In the genomic region with DNA sequence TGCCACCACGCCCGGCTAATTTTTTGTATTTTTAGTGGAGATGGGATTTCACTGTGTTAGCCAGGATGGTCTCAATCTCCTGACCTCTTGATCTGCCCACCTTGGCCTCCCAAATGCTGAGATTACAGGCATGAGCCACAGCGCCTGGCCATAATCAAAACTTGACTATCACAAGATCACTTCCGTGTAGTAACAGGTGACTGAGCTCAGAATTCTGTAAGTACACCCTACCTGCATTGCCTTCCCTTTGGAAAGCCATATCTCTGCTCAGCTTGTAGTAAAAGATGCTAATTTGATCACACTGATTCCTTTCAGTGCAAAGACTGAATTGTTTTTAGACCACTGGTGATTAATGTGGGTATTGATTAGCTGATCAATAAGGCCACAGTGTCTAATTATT, we compare ENCODE assay signal across 30 cellular contexts.
"Had no signal": no experiment of that assay in that cellular context is flagged by ENCODE, and none has a peak within 500 bp of the region (broad histone marks: within the 10 kb centered on the region; RNA-seq: fewer than 3 reads in every experiment).

No MANE protein-coding gene starts in this region.

- H3K4me3 ChIP-seq: MG63 had no signal

- H3K36me3 ChIP-seq: MG63 had no signal

- H3K27me3 ChIP-seq: MG63 had no signal

- H3K9me3 ChIP-seq: MG63 had no signal

- DNase-seq: Kasumi-1, MG63, MM.1S, NCI-H1048, NCI-H1092, NCI-H1092 treated with DMSO at 0.1 percent for 48 hours, NCI-H1105, NCI-H1105 treated with DMSO at 0.1 percent for 48 hours, NCI-H1417, NCI-H1417 treated with DMSO at 0.1 percent for 48 hours, NCI-H1436, NCI-H1436 treated with DMSO at 0.1 percent for 48 hours, NCI-H146, NCI-H1694, NCI-H1694 treated with DMSO at 0.1 percent for 48 hours, NCI-H187, NCI-H187 treated with DMSO at 0.1 percent for 48 hours, NCI-H1930, NCI-H2029, NCI-H2029 treated with DMSO at 0.1 percent for 48 hours, NCI-H2081, NCI-H2081 treated with DMSO at 0.1 percent for 48 hours, NCI-H2107, NCI-H2171, NCI-H2171 treated with DMSO at 0.1 percent for 48 hours, NCI-H2227 treated with DMSO at 0.1 percent for 48 hours, NCI-H345, NCI-H510A, NCI-H510A treated with DMSO at 0.1 percent for 48 hours, NCI-H524 had no signal
